Comparison of ENCODE assay signal across 34 cellular contexts in the genomic region with DNA sequence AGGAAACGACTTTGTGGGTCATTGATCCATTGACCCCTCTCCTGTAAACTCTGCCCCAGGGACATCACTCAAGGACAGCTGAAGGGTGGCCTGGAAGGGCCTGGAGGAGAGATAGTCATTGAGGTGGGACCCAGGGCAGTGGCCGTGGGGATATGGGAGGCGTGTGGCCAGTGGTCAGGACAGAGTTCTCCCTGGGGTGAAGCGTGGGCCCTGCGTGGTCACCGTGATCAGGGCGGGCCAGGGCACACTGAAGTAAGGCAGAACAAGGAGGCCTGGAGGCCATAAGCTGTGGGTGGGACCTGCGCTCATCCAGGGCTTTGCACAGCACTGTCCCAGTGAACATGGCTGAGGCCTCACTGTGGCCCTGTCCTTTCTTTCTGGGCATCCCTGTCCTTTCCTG.
"Had no signal": no experiment of that assay in that cellular context is flagged by ENCODE, and none has a peak within 500 bp of the region (broad histone marks: within the 10 kb centered on the region; RNA-seq: fewer than 3 reads in every experiment).

No MANE protein-coding gene starts in this region.

- H3K9me3 ChIP-seq: body of pancreas had no signal

- H3K27ac Mint-ChIP-seq: activated B cell treated with CpG ODN at 0.5 μM for 24 hours; activated CD4-positive, alpha-beta memory T cell treated with anti-CD3 and anti-CD28 coated beads for 36 hours; activated CD4-positive, alpha-beta T cell treated with anti-CD3 and anti-CD28 coated beads, Interleukin-2, amount 10 ng/mL, durations not matched to agents 24 days and 14 days; activated CD8-positive, alpha-beta T cell treated with anti-CD3 and anti-CD28 coated beads for 36 hours; activated naive CD4-positive, alpha-beta T cell treated with anti-CD3 and anti-CD28 coated beads, Interleukin-2, amount 10 ng/mL, durations not matched to agents 7 days and 5 days; activated naive CD4-positive, alpha-beta T cell treated with anti-CD3 and anti-CD28 coated beads, Interleukin-2, amount 50 U/mL, for 24 hours; activated naive CD8-positive, alpha-beta T cell; activated naive CD8-positive, alpha-beta T cell treated with anti-CD3 and anti-CD28 coated beads, Interleukin-2, amount 10 ng/mL, durations not matched to agents 7 days and 5 days; activated naive CD8-positive, alpha-beta T cell treated with anti-CD3 and anti-CD28 coated beads, Interleukin-2, amount 50 U/mL, for 24 hours; activated T-helper 2 cell treated with anti-CD3 and anti-CD28 coated beads, Interferon-gamma antibody, Interleukin-2, Interleukin-4, amounts not matched to agents 10 μg/mL and 5 μg/mL and 100 μg/mL, durations not matched to agents 14 hours and 24 hours and 36 hours; T-helper 1 cell treated with Interleukin-12 subunit alpha and Interleukin-12 subunit beta and Interleukin-4 antibody, amounts not matched to agents 30 μg/mL and 1 μg/mL, for 36 hours; T-helper 2 cell treated with Interferon-gamma antibody and Interleukin-4, amounts not matched to agents 5 μg/mL and 100 μg/mL, for 36 hours had no signal

- H3K4me3 ChIP-seq: body of pancreas, breast epithelium had no signal

- ATAC-seq: activated CD8-positive, alpha-beta T cell treated with anti-CD3 and anti-CD28 coated beads for 36 hours; activated naive CD8-positive, alpha-beta T cell treated with anti-CD3 and anti-CD28 coated beads, Interleukin-2, amount 50 U/mL, for 24 hours; activated T-cell treated with anti-CD3 and anti-CD28 coated beads, Interleukin-2, amount 50 U/mL, for 4 hours; body of pancreas had no signal

- H3K27me3 ChIP-seq: body of pancreas, brain microvascular endothelial cell, breast epithelium had no signal

- H3K4me1 ChIP-seq: body of pancreas, breast epithelium had no signal

- H3K36me3 ChIP-seq: brain microvascular endothelial cell, breast epithelium had no signal

- H3K27me3 Mint-ChIP-seq: activated B cell treated with CpG ODN at 0.5 μM for 24 hours; activated CD4-positive, alpha-beta memory T cell treated with anti-CD3 and anti-CD28 coated beads for 36 hours; activated CD4-positive, alpha-beta T cell treated with anti-CD3 and anti-CD28 coated beads, Interleukin-2, amount 10 ng/mL, durations not matched to agents 24 days and 14 days; activated CD8-positive, alpha-beta T cell treated with anti-CD3 and anti-CD28 coated beads for 36 hours; activated naive CD4-positive, alpha-beta T cell treated with anti-CD3 and anti-CD28 coated beads, Interleukin-2, amount 10 ng/mL, durations not matched to agents 7 days and 5 days; activated naive CD4-positive, alpha-beta T cell treated with anti-CD3 and anti-CD28 coated beads, Interleukin-2, amount 50 U/mL, for 24 hours; activated naive CD8-positive, alpha-beta T cell treated with anti-CD3 and anti-CD28 coated beads, Interleukin-2, amount 10 ng/mL, durations not matched to agents 7 days and 5 days; activated naive CD8-positive, alpha-beta T cell treated with anti-CD3 and anti-CD28 coated beads, Interleukin-2, amount 50 U/mL, for 24 hours had no signal

- H3K27ac ChIP-seq: body of pancreas, brain microvascular endothelial cell, breast epithelium, VCaP had no signal

- H3K4me3 Mint-ChIP-seq: activated B cell treated with CpG ODN at 0.5 μM for 24 hours; activated CD4-positive, alpha-beta memory T cell treated with anti-CD3 and anti-CD28 coated beads for 36 hours; activated CD4-positive, alpha-beta T cell treated with anti-CD3 and anti-CD28 coated beads, Interleukin-2, amount 10 ng/mL, durations not matched to agents 24 days and 14 days; activated CD8-positive, alpha-beta T cell treated with anti-CD3 and anti-CD28 coated beads for 36 hours; activated naive CD4-positive, alpha-beta T cell treated with anti-CD3 and anti-CD28 coated beads, Interleukin-2, amount 10 ng/mL, durations not matched to agents 7 days and 5 days; activated naive CD4-positive, alpha-beta T cell treated with anti-CD3 and anti-CD28 coated beads, Interleukin-2, amount 50 U/mL, for 24 hours; activated naive CD8-positive, alpha-beta T cell; activated naive CD8-positive, alpha-beta T cell treated with anti-CD3 and anti-CD28 coated beads, Interleukin-2, amount 10 ng/mL, durations not matched to agents 7 days and 5 days; activated naive CD8-positive, alpha-beta T cell treated with anti-CD3 and anti-CD28 coated beads, Interleukin-2, amount 50 U/mL, for 24 hours; activated T-cell treated with anti-CD3 and anti-CD28 coated beads, Interleukin-2, amount 50 U/mL, for 4 hours; T-helper 1 cell treated with Interleukin-12 subunit alpha and Interleukin-12 subunit beta and Interleukin-4 antibody, amounts not matched to agents 30 μg/mL and 1 μg/mL, for 36 hours; T-helper 2 cell treated with Interferon-gamma antibody and Interleukin-4, amounts not matched to agents 5 μg/mL and 100 μg/mL, for 36 hours had no signal

- H3K4me1 Mint-ChIP-seq: activated B cell treated with CpG ODN at 0.5 μM for 24 hours; activated CD4-positive, alpha-beta T cell treated with anti-CD3 and anti-CD28 coated beads, Interleukin-2, amount 10 ng/mL, durations not matched to agents 24 days and 14 days; activated naive CD4-positive, alpha-beta T cell treated with anti-CD3 and anti-CD28 coated beads, Interleukin-2, amount 10 ng/mL, durations not matched to agents 7 days and 5 days; activated naive CD4-positive, alpha-beta T cell treated with anti-CD3 and anti-CD28 coated beads, Interleukin-2, amount 50 U/mL, for 24 hours; activated naive CD8-positive, alpha-beta T cell treated with anti-CD3 and anti-CD28 coated beads, Interleukin-2, amount 10 ng/mL, durations not matched to agents 7 days and 5 days; activated naive CD8-positive, alpha-beta T cell treated with anti-CD3 and anti-CD28 coated beads, Interleukin-2, amount 50 U/mL, for 24 hours had no signal

- DNase-seq: activated B cell treated with CpG ODN at 0.5 μM for 24 hours; activated CD4-positive, alpha-beta memory T cell treated with anti-CD3 and anti-CD28 coated beads for 36 hours; activated CD4-positive, alpha-beta T cell treated with anti-CD3 and anti-CD28 coated beads for 4 hours; activated CD4-positive, alpha-beta T cell treated with anti-CD3 and anti-CD28 coated beads, Interleukin-2, amount 10 ng/mL, durations not matched to agents 24 days and 14 days; activated CD4-positive, alpha-beta T cell treated with anti-CD3 and anti-CD28 coated beads, Interleukin-2, amount 50 U/mL, for 1 hour; activated CD4-positive, alpha-beta T cell treated with anti-CD3 and anti-CD28 coated beads, Interleukin-2, amount 50 U/mL, for 4 hours; activated CD4-positive, CD25-positive, alpha-beta regulatory T cell treated with anti-CD3 and anti-CD28 coated beads, Interleukin-2, amount 50 U/mL, for 72 hours; activated CD8-positive, alpha-beta memory T cell treated with anti-CD3 and anti-CD28 coated beads, Interleukin-2, amount 50 U/mL, for 4 hours; activated CD8-positive, alpha-beta T cell treated with anti-CD3 and anti-CD28 coated beads for 36 hours; activated effector memory CD4-positive, alpha-beta T cell treated with Interleukin-2 at 50 U/mL for 16 hours; activated gamma-delta T cell; activated naive CD4-positive, alpha-beta T cell treated with anti-CD3 and anti-CD28 coated beads, Interleukin-2, amount 10 ng/mL, durations not matched to agents 7 days and 5 days; activated naive CD4-positive, alpha-beta T cell treated with Interleukin-2 at 50 U/mL for 16 hours; activated naive CD8-positive, alpha-beta T cell treated with anti-CD3 and anti-CD28 coated beads, Interleukin-2, amount 10 ng/mL, durations not matched to agents 7 days and 5 days; activated naive CD8-positive, alpha-beta T cell treated with anti-CD3 and anti-CD28 coated beads, Interleukin-2, amount 50 U/mL, for 24 hours; activated T-cell treated with anti-CD3 and anti-CD28 coated beads for 4 hours; activated T-cell treated with anti-CD3 and anti-CD28 coated beads, Interleukin-2, amount 50 U/mL, for 1 hour; activated T-cell treated with anti-CD3 and anti-CD28 coated beads, Interleukin-2, amount 50 U/mL, for 4 hours; amygdala; anterior cingulate cortex; body of pancreas; brain microvascular endothelial cell; central memory CD4-positive, alpha-beta T cell; SW 1271; T-helper 1 cell; T-helper 2 cell; T-helper 9 cell had no signal
